8 cellular contexts compared by ENCODE assay signal in the genomic region with DNA sequence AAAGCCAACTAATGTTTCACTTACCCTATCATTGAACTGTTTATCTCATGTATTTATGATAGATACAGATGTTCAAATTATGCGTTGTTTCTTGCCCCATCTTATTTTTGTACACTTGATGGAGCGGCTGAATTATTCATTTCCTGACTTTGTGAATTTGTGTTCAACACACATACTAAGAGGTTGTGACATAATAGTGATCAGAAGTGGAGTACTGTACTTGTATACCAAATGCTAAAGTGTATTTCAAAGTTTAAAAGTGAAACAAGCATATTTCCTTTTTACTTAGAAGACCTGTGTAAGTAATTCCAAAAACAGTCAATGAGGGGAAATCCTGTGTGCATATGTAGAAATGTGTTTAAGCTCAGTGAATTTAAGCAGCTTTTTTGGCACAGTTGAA. TPM values are rescaled to one million over a fixed set of nuclear protein-coding genes. Genes with fewer than 3 reads are reported as not detected.
DNase-seq lines count a peak whose midpoint lies in the region; ATAC-seq, FAIRE-seq and TF ChIP-seq lines count a peak whose summit lies in the region.

No MANE protein-coding gene starts in this region.

- no peaks in the 10 kb centered on the region for H3K9me3 ChIP-seq in CD8-positive, alpha-beta memory T cell (ENCODE audit: low read length)
- no peaks in the 10 kb centered on the region for H3K9me3 ChIP-seq in OCI-LY7 (ENCODE audit: low read length)

- H3K27me3 ChIP-seq in CD8-positive, alpha-beta memory T cell (ENCODE audit: insufficient read depth, low read length, poor library complexity, severe bottlenecking), result no peaks in the 10 kb centered on the region

- peaks cover 14% of the 10 kb centered on the region; the same call in 1 of the 2 replicates for H4K20me1 ChIP-seq in OCI-LY7 (ENCODE audit: insufficient read depth, low read length)

- peaks cover 43% of the 10 kb centered on the region for H3K36me3 ChIP-seq in CD8-positive, alpha-beta memory T cell (ENCODE audit: insufficient read depth, low read length)
- H3K36me3 ChIP-seq in OCI-LY7 (ENCODE audit: insufficient read depth, low read length), result peaks cover 47% of the 10 kb centered on the region

- H3K4me2 ChIP-seq in OCI-LY7 (ENCODE audit: low read length), result peak overlapping the region; percentile 98

- peak overlapping the region; percentile 97 for H3K27ac ChIP-seq in CD8-positive, alpha-beta memory T cell (ENCODE audit: low read depth, low read length)
- peak overlapping the region; percentile 60 for H3K27ac ChIP-seq in OCI-LY7 (ENCODE audit: low read depth, low read length, poor library complexity, severe bottlenecking)

- peaks cover 37% of the 10 kb centered on the region for H3K4me1 ChIP-seq in CD8-positive, alpha-beta memory T cell (ENCODE audit: insufficient read depth, low read length)
- peaks cover 36% of the 10 kb centered on the region for H3K4me1 ChIP-seq in OCI-LY7 (ENCODE audit: insufficient read depth, low read length, poor library complexity, severe bottlenecking)

- H3K9me3 Mint-ChIP-seq in CD8-positive, alpha-beta memory T cell, result no peaks in the 10 kb centered on the region
- no peaks in the 10 kb centered on the region for H3K9me3 Mint-ChIP-seq in osteocyte (ENCODE audit: unreplicated experiment)

- ATAC-seq in HG02623 (IDR thresholded peaks at IDR 0.05; ENCODE audit: unreplicated experiment) (no peak), GM18498 (IDR thresholded peaks at IDR 0.05; ENCODE audit: unreplicated experiment) (no peak), GM19324 (IDR thresholded peaks at IDR 0.05; ENCODE audit: low FRiP score, unreplicated experiment) (no peak)

- H3K4me1 Mint-ChIP-seq in CD8-positive, alpha-beta memory T cell, result peaks cover 36 to 58% (median 51%) of the 10 kb centered on the region in 3 donors
- peaks cover 34% of the 10 kb centered on the region for H3K4me1 Mint-ChIP-seq in osteocyte (ENCODE audit: unreplicated experiment)

- intact Hi-C loops in OCI-LY7 (cut with micrococcal nuclease; ENCODE audit: unreplicated experiment), result no loop called here

- peak; percentile 8 for FAIRE-seq in endometrium (lab: Jason Lieb, UNC)

- H3K27ac Mint-ChIP-seq in CD8-positive, alpha-beta memory T cell, result peak overlapping the region; percentile 97 to 100 (median 99)
- H3K27ac Mint-ChIP-seq in osteocyte (ENCODE audit: unreplicated experiment), result peak overlapping the region; percentile 94

- peaks cover 24% of the 10 kb centered on the region for H3K79me2 ChIP-seq in OCI-LY7 (ENCODE audit: insufficient read depth, low read depth, low read length)

- CTCF ChIA-PET in CD8-positive, alpha-beta memory T cell (lab: Charles Lee), result interaction anchor here (1.0 kb wide), 1 partner anchor 24 kb away, joined by 5 read pairs; no protein-coding TSS in a partner anchor
- CTCF ChIA-PET in OCI-LY7 (lab: Charles Lee; ENCODE audit: unreplicated experiment), result no interaction called here

- H3K9me2 ChIP-seq in OCI-LY7 (ENCODE audit: insufficient read depth, low read length), result no peaks in the 10 kb centered on the region

- peak overlapping the region; percentile 95 to 100 (median 98) for H3K4me3 Mint-ChIP-seq in CD8-positive, alpha-beta memory T cell
- peak overlapping the region; percentile 95 for H3K4me3 Mint-ChIP-seq in osteocyte (ENCODE audit: unreplicated experiment)

- peak overlapping the region; percentile 3; the same call in 1 of the 2 replicates for H2AFZ ChIP-seq in OCI-LY7 (ENCODE audit: low read length)

- BruUV-seq in OCI-LY7 (replicated peaks; lab: Mats Ljungman, UMichigan), result no TSS peak

- no peaks in the 10 kb centered on the region for H3K27me3 Mint-ChIP-seq in CD8-positive, alpha-beta memory T cell
- H3K27me3 Mint-ChIP-seq in osteocyte (ENCODE audit: unreplicated experiment), result no peaks in the 10 kb centered on the region

- DNase-seq in CD8-positive, alpha-beta memory T cell, result no peak
- DNase-seq in OCI-LY7 (ENCODE audit: low spot score) (peak; percentile 13), osteocyte (ENCODE audit: extremely low spot score, unreplicated experiment) (no peak), NCI-H510A (lab: John Stamatoyannopoulos, UW) (no peak)

- POLR2A ChIA-PET in CD8-positive, alpha-beta memory T cell (lab: Charles Lee), result no interaction called here
- POLR2A ChIA-PET in OCI-LY7 (lab: Charles Lee), result interaction anchor here (1.0 to 2.2 kb wide), 8 partner anchors 14 to 381 kb away, joined by 3 to 8 read pairs (median 6); no protein-coding TSS in a partner anchor

- H3K4me3 ChIP-seq in CD8-positive, alpha-beta memory T cell (ENCODE audit: low read length), result peak overlapping the region; percentile 92
- peak overlapping the region; percentile 85 for H3K4me3 ChIP-seq in OCI-LY7 (ENCODE audit: low read depth, low read length, poor library complexity, severe bottlenecking)

- TF ChIP-seq CTCF in OCI-LY7 (conservative IDR thresholded peaks at IDR 0.05; ENCODE audit: low read length) (no peak), osteocyte (IDR thresholded peaks at IDR 0.05) (no peak)

- peaks cover 20 to 62% (median 36%) of the 10 kb centered on the region in 3 donors for H3K36me3 Mint-ChIP-seq in CD8-positive, alpha-beta memory T cell
- peaks cover 40% of the 10 kb centered on the region for H3K36me3 Mint-ChIP-seq in osteocyte (ENCODE audit: unreplicated experiment)

RNA-seq across cellular contexts. Expression of a gene that starts 1.8 kb away (rescaled TPM):
- 10 to 100 TPM; 32.3 to 32.9 TPM for total RNA-seq in CD8-positive, alpha-beta memory T cell
- 8.0 TPM for polyA plus RNA-seq in CD8-positive, alpha-beta memory T cell
- total RNA-seq in OCI-LY7 (2014; rRNA removed; shearing (Covaris generic)), result 11.8 and 14.1 TPM in 2 replicates
- total RNA-seq in OCI-LY7 (2022) (26.6 and 33.3 TPM in 2 replicates), osteocyte (18.2 and 30.1 TPM in 2 replicates)
